In genomic region chr1:225871374-225872074, GRCh38 we compare ENCODE assay signal across 12 cellular contexts. TPM values are rescaled to one million over a fixed set of nuclear protein-coding genes. Genes with fewer than 3 reads are reported as not detected.
DNase-seq lines count a peak whose midpoint lies in the region; ATAC-seq and TF ChIP-seq lines count a peak whose summit lies in the region.
"Had no signal": no experiment of that assay in that cellular context is flagged by ENCODE, and none has a peak within 500 bp of the region (broad histone marks: within the 10 kb centered on the region; RNA-seq: fewer than 3 reads in every experiment).

No MANE protein-coding gene starts in this region.

- WGBS in body of pancreas, 2 donors, result 60 to 67% methylated on average over 11 of the region's 11 CpGs
- WGBS in spleen, 5 donors, result 77 to 88% (median 80%) methylated on average over 11 of the region's 11 CpGs

- no peaks in the 10 kb centered on the region for H3K9me3 ChIP-seq in body of pancreas
- H3K9me3 ChIP-seq in spleen, result no peaks in the 10 kb centered on the region
- H3K9me3 ChIP-seq: breast epithelium had no signal

- H3K36me3 Mint-ChIP-seq in activated T-cell treated with anti-CD3 and anti-CD28 coated beads, Interleukin-2, amount 50 U/mL, for 24 hours (ENCODE audit: low read depth), result peaks cover 79% of the 10 kb centered on the region

- ATAC-seq in body of pancreas (no peak), GM21381 (IDR thresholded peaks at IDR 0.05; ENCODE audit: unreplicated experiment) (no peak), GM21367 (IDR thresholded peaks at IDR 0.05; ENCODE audit: unreplicated experiment) (no peak), HG03045 (IDR thresholded peaks at IDR 0.05; ENCODE audit: unreplicated experiment) (no peak)
- ATAC-seq: stimulated activated naive B cell treated with anti-CD40 and anti-IgM and Interleukin-4, amounts not matched to agents 10 μg/mL and 1 μg/mL and 100 μg/mL, for 72 hours had no signal

- H3K4me1 Mint-ChIP-seq in activated T-cell treated with anti-CD3 and anti-CD28 coated beads, Interleukin-2, amount 50 U/mL, for 24 hours (ENCODE audit: low read depth), result peaks cover 62% of the 10 kb centered on the region

- TF ChIP-seq CTCF in body of pancreas (IDR thresholded peaks at IDR 0.05) (no peak), spleen (IDR thresholded peaks at IDR 0.05 in 8 of 11, conservative IDR thresholded peaks at IDR 0.05 in 3 of 11) (no peak)

- no peaks in the 10 kb centered on the region for H3K9me3 Mint-ChIP-seq in activated T-cell treated with anti-CD3 and anti-CD28 coated beads, Interleukin-2, amount 50 U/mL, for 24 hours
- H3K9me3 Mint-ChIP-seq: stimulated activated naive B cell treated with anti-CD40 and anti-IgM and Interleukin-4, amounts not matched to agents 10 μg/mL and 1 μg/mL and 100 μg/mL, for 72 hours had no signal

- H3K4me1 ChIP-seq in body of pancreas (peaks cover 46% of the 10 kb centered on the region), spleen (peaks cover 0 to 46% (median 6%) of the 10 kb centered on the region in 6 donors)

- H3K27ac Mint-ChIP-seq in activated T-cell treated with anti-CD3 and anti-CD28 coated beads, Interleukin-2, amount 50 U/mL, for 24 hours, result peak overlapping the region; percentile 2
- H3K27ac Mint-ChIP-seq: stimulated activated naive B cell treated with anti-CD40 and anti-IgM and Interleukin-4, amounts not matched to agents 10 μg/mL and 1 μg/mL and 100 μg/mL, for 72 hours had no signal

- H3K4me3 Mint-ChIP-seq in activated T-cell treated with anti-CD3 and anti-CD28 coated beads, Interleukin-2, amount 50 U/mL, for 24 hours, result no peak overlapping the region
- H3K4me3 Mint-ChIP-seq: stimulated activated naive B cell treated with anti-CD40 and anti-IgM and Interleukin-4, amounts not matched to agents 10 μg/mL and 1 μg/mL and 100 μg/mL, for 72 hours had no signal

- DNase-seq in activated T-cell treated with anti-CD3 and anti-CD28 coated beads, Interleukin-2, amount 50 U/mL, for 24 hours, result no peak
- DNase-seq in activated T-cell treated with anti-CD3 and anti-CD28 coated beads, Interleukin-2, amount 50 U/mL, for 48 hours, result no peak
- DNase-seq in NCI-H2196 treated with DMSO at 0.1 percent for 48 hours (lab: John Stamatoyannopoulos, UW; ENCODE audit: unreplicated experiment), result peak; percentile 62
- no peak for DNase-seq in body of pancreas
- peak; percentile 32 for DNase-seq in spleen
- DNase-seq: GOT3; stimulated activated naive B cell treated with anti-CD40 and anti-IgM and Interleukin-4, amounts not matched to agents 10 μg/mL and 1 μg/mL and 100 μg/mL, for 72 hours had no signal

- intact Hi-C loops in body of pancreas (cut with DNase I), result no loop called here
- intact Hi-C loops in spleen (cut with DNase I; ENCODE audit: low total_unique reads), result no loop called here

- H3K4me3 ChIP-seq in body of pancreas, result no peak overlapping the region
- no peak overlapping the region for H3K4me3 ChIP-seq in spleen
- H3K4me3 ChIP-seq: breast epithelium had no signal

- peak overlapping the region in 3 of 4 donors; percentile 2 to 28 (median 24) for H3K27ac ChIP-seq in body of pancreas
- H3K27ac ChIP-seq in spleen, result no peak overlapping the region

- no peaks in the 10 kb centered on the region for H3K27me3 Mint-ChIP-seq in activated T-cell treated with anti-CD3 and anti-CD28 coated beads, Interleukin-2, amount 50 U/mL, for 24 hours
- H3K27me3 Mint-ChIP-seq: stimulated activated naive B cell treated with anti-CD40 and anti-IgM and Interleukin-4, amounts not matched to agents 10 μg/mL and 1 μg/mL and 100 μg/mL, for 72 hours had no signal

- TF ChIP-seq POLR2A in body of pancreas (IDR thresholded peaks at IDR 0.05) (no peak), spleen (IDR thresholded peaks at IDR 0.05) (no peak)

- H3K36me3 ChIP-seq in body of pancreas (replicated peaks in 1 of 2; ENCODE audit: insufficient read depth in 1 of 2, low read depth in 2 of 2) (peaks cover 19 to 20% of the 10 kb centered on the region in 2 donors), spleen (peaks cover 0 to 100% (median 84%) of the 10 kb centered on the region in 6 donors)
- H3K36me3 ChIP-seq: breast epithelium had no signal

- H3K27me3 ChIP-seq in body of pancreas (no peaks in the 10 kb centered on the region), spleen (replicated peaks in 1 of 7) (no peaks in the 10 kb centered on the region)
- H3K27me3 ChIP-seq: breast epithelium had no signal

RNA-seq across cellular contexts. Expression of gene TMEM63A, which starts 10.7 kb away (rescaled TPM):
- total RNA-seq in body of pancreas (100 to 1,000 TPM; 129 to 217 TPM), spleen (100 to 1,000 TPM in 5 of 7 donors, 10 to 100 TPM in 2; 93.9 to 143 (median 122) TPM)
- 10 to 100 TPM; 15.0 to 47.4 (median 23.6) TPM for polyA plus RNA-seq in spleen
- polyA plus RNA-seq: neural cell had no signal

RNA-seq across cellular contexts. Expression of gene LEFTY1, which starts 17.4 kb away (rescaled TPM):
- total RNA-seq in body of pancreas (100 to 1,000 TPM; 138 to 153 TPM), spleen (under 1 TPM in 4 of 7 donors, not detected in 3; 0.34 to 0.95 (median 0.48) TPM)
- under 1 TPM; 0.06 to 0.09 (median 0.09) TPM for polyA plus RNA-seq in spleen

RNA-seq across cellular contexts. Expression of gene PYCR2, which starts 52.5 kb away (rescaled TPM):
- 10 to 100 TPM; 34.2 to 52.4 TPM for total RNA-seq in body of pancreas
- 10 to 100 TPM; 50.0 to 72.8 (median 67.6) TPM for total RNA-seq in spleen
- 10 to 100 TPM; 68.1 to 80.4 (median 79.9) TPM for polyA plus RNA-seq in spleen

Comparison
In these comparisons a context has a peak if more than half of its experiments do, and no peak if none do; other contexts are left out.
1. DNase-seq: peak in NCI-H2196 treated with DMSO at 0.1 percent for 48 hours (single experiment) and spleen (single experiment); none in activated T-cell treated with anti-CD3 and anti-CD28 coated beads, Interleukin-2, amount 50 U/mL, for 24 hours (single experiment), activated T-cell treated with anti-CD3 and anti-CD28 coated beads, Interleukin-2, amount 50 U/mL, for 48 hours (0 of 2) and body of pancreas (0 of 4).
2. H3K27ac ChIP-seq: peak in body of pancreas (3 of 4); none in spleen (0 of 8).
3. RNA of gene LEFTY1, which starts 17.4 kb away (total RNA-seq): 138 to 153 TPM in body of pancreas; 0.34 to 0.95 TPM in spleen; every median in the first group is over 10 times any median in the second.